ENCODE assay signal across 1 cellular context in the genomic region with DNA sequence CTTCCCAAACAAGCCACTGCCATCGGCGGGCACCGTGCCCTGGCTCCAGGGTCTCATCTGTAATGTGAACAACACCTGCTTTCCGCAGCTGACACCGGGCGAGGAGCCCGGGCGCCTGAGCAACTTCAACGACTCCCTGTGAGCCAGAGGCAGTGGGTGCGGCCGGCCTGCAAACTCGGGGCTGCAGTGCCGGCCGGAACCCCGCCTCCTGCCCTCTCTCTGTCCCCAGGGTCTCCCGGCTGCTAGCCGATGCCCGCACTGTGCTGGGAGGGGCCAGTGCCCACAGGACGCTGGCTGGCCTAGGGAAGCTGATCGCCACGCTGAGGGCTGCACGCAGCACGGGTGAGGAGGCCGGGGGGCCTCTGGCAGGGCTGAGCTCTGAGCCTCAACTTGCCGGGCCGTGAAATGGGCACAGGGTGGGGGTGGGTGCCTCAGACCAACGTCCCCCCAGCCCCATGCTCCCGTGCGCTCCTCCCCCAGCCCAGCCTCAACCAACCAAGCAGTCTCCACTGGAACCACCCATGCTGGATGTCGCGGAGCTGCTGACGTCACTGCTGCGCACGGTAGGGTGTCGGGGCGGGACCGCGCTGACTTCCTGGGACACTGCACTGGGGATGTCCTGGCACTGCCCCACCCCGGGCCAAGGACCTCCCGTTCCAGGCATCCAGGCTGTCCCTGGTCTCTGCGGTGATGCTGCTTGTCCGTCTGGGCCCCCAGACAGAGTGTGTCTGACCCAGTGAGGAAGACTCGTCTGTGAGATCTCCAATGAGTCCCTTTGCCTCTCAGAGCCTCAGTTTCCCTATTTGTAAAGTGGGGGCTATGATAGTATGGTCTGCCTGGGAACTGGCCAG.
TF ChIP-seq lines count a peak whose summit lies in the region.

No MANE protein-coding gene starts in this region.

TF ChIP-seq in K562, 482 proteins besides CTCF, POLR2A, EP300 and RAD21 (continues in another document):
- TF ChIP-seq, protein P1, sequence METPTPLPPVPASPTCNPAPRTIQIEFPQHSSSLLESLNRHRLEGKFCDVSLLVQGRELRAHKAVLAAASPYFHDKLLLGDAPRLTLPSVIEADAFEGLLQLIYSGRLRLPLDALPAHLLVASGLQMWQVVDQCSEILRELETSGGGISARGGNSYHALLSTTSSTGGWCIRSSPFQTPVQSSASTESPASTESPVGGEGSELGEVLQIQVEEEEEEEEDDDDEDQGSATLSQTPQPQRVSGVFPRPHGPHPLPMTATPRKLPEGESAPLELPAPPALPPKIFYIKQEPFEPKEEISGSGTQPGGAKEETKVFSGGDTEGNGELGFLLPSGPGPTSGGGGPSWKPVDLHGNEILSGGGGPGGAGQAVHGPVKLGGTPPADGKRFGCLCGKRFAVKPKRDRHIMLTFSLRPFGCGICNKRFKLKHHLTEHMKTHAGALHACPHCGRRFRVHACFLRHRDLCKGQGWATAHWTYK (CRISPR knock-in tag; IDR thresholded peaks at IDR 0.05) = no peak
- TF ChIP-seq SIX5 (IDR thresholded peaks at IDR 0.05; ENCODE audit: borderline replicate concordance in 1 of 2, insufficient read depth in 1 of 2, low read depth in 1 of 2, low read length in 2 of 2) = 0 out of 4 replicates have a peak, but pooled peaks of 1 of the 2 experiments have one; percentile 8
- TF ChIP-seq, protein P2, sequence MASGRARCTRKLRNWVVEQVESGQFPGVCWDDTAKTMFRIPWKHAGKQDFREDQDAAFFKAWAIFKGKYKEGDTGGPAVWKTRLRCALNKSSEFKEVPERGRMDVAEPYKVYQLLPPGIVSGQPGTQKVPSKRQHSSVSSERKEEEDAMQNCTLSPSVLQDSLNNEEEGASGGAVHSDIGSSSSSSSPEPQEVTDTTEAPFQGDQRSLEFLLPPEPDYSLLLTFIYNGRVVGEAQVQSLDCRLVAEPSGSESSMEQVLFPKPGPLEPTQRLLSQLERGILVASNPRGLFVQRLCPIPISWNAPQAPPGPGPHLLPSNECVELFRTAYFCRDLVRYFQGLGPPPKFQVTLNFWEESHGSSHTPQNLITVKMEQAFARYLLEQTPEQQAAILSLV (tag; IDR thresholded peaks at IDR 0.05) = no peak
- TF ChIP-seq TAF1 (IDR thresholded peaks at IDR 0.05; ENCODE audit: control insufficient read depth, extremely low read depth, insufficient read depth, low read length, severe bottlenecking) = peak; percentile 57
- TF ChIP-seq ZNF274 (IDR thresholded peaks at IDR 0.05; ENCODE audit: borderline replicate concordance, low read depth, low read length) = no peak
- TF ChIP-seq TOE1 (IDR thresholded peaks at IDR 0.05; ENCODE audit: borderline replicate concordance) = peak; percentile 52; the same call in 1 of the 2 replicates
- TF ChIP-seq TOE1 (CRISPR knock-in tag; IDR thresholded peaks at IDR 0.05; ENCODE audit: borderline replicate concordance, low read depth) = no peak
- TF ChIP-seq ZNF12 (CRISPR knock-in tag; IDR thresholded peaks at IDR 0.05) = no peak
- TF ChIP-seq, protein P3, sequence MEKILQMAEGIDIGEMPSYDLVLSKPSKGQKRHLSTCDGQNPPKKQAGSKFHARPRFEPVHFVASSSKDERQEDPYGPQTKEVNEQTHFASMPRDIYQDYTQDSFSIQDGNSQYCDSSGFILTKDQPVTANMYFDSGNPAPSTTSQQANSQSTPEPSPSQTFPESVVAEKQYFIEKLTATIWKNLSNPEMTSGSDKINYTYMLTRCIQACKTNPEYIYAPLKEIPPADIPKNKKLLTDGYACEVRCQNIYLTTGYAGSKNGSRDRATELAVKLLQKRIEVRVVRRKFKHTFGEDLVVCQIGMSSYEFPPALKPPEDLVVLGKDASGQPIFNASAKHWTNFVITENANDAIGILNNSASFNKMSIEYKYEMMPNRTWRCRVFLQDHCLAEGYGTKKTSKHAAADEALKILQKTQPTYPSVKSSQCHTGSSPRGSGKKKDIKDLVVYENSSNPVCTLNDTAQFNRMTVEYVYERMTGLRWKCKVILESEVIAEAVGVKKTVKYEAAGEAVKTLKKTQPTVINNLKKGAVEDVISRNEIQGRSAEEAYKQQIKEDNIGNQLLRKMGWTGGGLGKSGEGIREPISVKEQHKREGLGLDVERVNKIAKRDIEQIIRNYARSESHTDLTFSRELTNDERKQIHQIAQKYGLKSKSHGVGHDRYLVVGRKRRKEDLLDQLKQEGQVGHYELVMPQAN (IDR thresholded peaks at IDR 0.05; ENCODE audit: borderline replicate concordance) = peak; percentile 89
- TF ChIP-seq HDAC2 (IDR thresholded peaks at IDR 0.05) = peak; percentile 89; the same call in 1 of the 2 replicates
- TF ChIP-seq POLR2AphosphoS5 (IDR thresholded peaks at IDR 0.05; ENCODE audit: control insufficient read depth, insufficient read depth, low read depth, low read length) = 0 out of 2 replicates have a peak, but pooled peaks have one; percentile 33
- TF ChIP-seq, protein P4, sequence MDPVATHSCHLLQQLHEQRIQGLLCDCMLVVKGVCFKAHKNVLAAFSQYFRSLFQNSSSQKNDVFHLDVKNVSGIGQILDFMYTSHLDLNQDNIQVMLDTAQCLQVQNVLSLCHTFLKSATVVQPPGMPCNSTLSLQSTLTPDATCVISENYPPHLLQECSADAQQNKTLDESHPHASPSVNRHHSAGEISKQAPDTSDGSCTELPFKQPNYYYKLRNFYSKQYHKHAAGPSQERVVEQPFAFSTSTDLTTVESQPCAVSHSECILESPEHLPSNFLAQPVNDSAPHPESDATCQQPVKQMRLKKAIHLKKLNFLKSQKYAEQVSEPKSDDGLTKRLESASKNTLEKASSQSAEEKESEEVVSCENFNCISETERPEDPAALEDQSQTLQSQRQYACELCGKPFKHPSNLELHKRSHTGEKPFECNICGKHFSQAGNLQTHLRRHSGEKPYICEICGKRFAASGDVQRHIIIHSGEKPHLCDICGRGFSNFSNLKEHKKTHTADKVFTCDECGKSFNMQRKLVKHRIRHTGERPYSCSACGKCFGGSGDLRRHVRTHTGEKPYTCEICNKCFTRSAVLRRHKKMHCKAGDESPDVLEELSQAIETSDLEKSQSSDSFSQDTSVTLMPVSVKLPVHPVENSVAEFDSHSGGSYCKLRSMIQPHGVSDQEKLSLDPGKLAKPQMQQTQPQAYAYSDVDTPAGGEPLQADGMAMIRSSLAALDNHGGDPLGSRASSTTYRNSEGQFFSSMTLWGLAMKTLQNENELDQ (CRISPR knock-in tag; IDR thresholded peaks at IDR 0.05; ENCODE audit: borderline replicate concordance) = no peak
- no peak; the same call in 1 of the 2 replicates for TF ChIP-seq TCF3 (CRISPR knock-in tag; IDR thresholded peaks at IDR 0.05)
- no peak for TF ChIP-seq ESRRB (CRISPR knock-in tag; IDR thresholded peaks at IDR 0.05; ENCODE audit: borderline replicate concordance)
- no peak for TF ChIP-seq MCM7 (IDR thresholded peaks at IDR 0.05)
- TF ChIP-seq, protein P5, sequence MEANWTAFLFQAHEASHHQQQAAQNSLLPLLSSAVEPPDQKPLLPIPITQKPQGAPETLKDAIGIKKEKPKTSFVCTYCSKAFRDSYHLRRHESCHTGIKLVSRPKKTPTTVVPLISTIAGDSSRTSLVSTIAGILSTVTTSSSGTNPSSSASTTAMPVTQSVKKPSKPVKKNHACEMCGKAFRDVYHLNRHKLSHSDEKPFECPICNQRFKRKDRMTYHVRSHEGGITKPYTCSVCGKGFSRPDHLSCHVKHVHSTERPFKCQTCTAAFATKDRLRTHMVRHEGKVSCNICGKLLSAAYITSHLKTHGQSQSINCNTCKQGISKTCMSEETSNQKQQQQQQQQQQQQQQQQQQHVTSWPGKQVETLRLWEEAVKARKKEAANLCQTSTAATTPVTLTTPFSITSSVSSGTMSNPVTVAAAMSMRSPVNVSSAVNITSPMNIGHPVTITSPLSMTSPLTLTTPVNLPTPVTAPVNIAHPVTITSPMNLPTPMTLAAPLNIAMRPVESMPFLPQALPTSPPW (CRISPR knock-in tag; IDR thresholded peaks at IDR 0.05) = peak; percentile 60
- no peak for TF ChIP-seq NR2C2 (CRISPR knock-in tag; IDR thresholded peaks at IDR 0.05)
- TF ChIP-seq NR2C2 (tag; IDR thresholded peaks at IDR 0.05) = no peak
- TF ChIP-seq BHLHE40 (IDR thresholded peaks at IDR 0.05; ENCODE audit: low read length) = peak; percentile 65
- no peak for TF ChIP-seq HNRNPLL (IDR thresholded peaks at IDR 0.05; ENCODE audit: low read depth, low read length, poor library complexity, severe bottlenecking)
- no peak for TF ChIP-seq HDGF (IDR thresholded peaks at IDR 0.05)
- peak; percentile 85 for TF ChIP-seq MXI1 (IDR thresholded peaks at IDR 0.05; ENCODE audit: low read depth, low read length)
- 0 out of 2 replicates have a peak, but pooled peaks have one; percentile 44 for TF ChIP-seq ZKSCAN1 (IDR thresholded peaks at IDR 0.05; ENCODE audit: low read depth, low read length)
- TF ChIP-seq, protein P6, sequence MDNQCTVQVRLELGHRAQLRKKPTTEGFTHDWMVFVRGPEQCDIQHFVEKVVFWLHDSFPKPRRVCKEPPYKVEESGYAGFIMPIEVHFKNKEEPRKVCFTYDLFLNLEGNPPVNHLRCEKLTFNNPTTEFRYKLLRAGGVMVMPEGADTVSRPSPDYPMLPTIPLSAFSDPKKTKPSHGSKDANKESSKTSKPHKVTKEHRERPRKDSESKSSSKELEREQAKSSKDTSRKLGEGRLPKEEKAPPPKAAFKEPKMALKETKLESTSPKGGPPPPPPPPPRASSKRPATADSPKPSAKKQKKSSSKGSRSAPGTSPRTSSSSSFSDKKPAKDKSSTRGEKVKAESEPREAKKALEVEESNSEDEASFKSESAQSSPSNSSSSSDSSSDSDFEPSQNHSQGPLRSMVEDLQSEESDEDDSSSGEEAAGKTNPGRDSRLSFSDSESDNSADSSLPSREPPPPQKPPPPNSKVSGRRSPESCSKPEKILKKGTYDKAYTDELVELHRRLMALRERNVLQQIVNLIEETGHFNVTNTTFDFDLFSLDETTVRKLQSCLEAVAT (IDR thresholded peaks at IDR 0.05) = peak in 1 of 2 experiments; percentile 65; a peak in 1 of 4 replicates
- TF ChIP-seq SREBF1 (IDR thresholded peaks at IDR 0.05; ENCODE audit: borderline replicate concordance, low read depth, low read length) = no peak
- TF ChIP-seq, protein P7, sequence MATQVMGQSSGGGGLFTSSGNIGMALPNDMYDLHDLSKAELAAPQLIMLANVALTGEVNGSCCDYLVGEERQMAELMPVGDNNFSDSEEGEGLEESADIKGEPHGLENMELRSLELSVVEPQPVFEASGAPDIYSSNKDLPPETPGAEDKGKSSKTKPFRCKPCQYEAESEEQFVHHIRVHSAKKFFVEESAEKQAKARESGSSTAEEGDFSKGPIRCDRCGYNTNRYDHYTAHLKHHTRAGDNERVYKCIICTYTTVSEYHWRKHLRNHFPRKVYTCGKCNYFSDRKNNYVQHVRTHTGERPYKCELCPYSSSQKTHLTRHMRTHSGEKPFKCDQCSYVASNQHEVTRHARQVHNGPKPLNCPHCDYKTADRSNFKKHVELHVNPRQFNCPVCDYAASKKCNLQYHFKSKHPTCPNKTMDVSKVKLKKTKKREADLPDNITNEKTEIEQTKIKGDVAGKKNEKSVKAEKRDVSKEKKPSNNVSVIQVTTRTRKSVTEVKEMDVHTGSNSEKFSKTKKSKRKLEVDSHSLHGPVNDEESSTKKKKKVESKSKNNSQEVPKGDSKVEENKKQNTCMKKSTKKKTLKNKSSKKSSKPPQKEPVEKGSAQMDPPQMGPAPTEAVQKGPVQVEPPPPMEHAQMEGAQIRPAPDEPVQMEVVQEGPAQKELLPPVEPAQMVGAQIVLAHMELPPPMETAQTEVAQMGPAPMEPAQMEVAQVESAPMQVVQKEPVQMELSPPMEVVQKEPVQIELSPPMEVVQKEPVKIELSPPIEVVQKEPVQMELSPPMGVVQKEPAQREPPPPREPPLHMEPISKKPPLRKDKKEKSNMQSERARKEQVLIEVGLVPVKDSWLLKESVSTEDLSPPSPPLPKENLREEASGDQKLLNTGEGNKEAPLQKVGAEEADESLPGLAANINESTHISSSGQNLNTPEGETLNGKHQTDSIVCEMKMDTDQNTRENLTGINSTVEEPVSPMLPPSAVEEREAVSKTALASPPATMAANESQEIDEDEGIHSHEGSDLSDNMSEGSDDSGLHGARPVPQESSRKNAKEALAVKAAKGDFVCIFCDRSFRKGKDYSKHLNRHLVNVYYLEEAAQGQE (CRISPR knock-in tag; IDR thresholded peaks at IDR 0.05; ENCODE audit: low read depth) = no peak
- TF ChIP-seq, protein P8, sequence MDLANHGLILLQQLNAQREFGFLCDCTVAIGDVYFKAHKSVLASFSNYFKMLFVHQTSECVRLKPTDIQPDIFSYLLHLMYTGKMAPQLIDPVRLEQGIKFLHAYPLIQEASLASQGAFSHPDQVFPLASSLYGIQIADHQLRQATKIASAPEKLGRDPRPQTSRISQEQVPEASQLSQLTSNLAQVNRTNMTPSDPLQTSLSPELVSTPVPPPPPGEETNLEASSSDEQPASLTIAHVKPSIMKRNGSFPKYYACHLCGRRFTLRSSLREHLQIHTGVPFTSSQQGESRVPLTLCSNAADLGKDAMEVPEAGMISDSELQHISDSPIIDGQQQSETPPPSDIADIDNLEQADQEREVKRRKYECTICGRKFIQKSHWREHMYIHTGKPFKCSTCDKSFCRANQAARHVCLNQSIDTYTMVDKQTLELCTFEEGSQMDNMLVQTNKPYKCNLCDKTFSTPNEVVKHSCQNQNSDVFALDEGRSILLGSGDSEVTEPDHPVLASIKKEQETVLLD (IDR thresholded peaks at IDR 0.05) = no peak; the same call in 1 of the 2 replicates
- TF ChIP-seq PML (IDR thresholded peaks at IDR 0.05; ENCODE audit: low read length) = no peak; the same call in 1 of the 2 replicates
- no peak for TF ChIP-seq EHMT2 (IDR thresholded peaks at IDR 0.05)
- TF ChIP-seq, protein P9, sequence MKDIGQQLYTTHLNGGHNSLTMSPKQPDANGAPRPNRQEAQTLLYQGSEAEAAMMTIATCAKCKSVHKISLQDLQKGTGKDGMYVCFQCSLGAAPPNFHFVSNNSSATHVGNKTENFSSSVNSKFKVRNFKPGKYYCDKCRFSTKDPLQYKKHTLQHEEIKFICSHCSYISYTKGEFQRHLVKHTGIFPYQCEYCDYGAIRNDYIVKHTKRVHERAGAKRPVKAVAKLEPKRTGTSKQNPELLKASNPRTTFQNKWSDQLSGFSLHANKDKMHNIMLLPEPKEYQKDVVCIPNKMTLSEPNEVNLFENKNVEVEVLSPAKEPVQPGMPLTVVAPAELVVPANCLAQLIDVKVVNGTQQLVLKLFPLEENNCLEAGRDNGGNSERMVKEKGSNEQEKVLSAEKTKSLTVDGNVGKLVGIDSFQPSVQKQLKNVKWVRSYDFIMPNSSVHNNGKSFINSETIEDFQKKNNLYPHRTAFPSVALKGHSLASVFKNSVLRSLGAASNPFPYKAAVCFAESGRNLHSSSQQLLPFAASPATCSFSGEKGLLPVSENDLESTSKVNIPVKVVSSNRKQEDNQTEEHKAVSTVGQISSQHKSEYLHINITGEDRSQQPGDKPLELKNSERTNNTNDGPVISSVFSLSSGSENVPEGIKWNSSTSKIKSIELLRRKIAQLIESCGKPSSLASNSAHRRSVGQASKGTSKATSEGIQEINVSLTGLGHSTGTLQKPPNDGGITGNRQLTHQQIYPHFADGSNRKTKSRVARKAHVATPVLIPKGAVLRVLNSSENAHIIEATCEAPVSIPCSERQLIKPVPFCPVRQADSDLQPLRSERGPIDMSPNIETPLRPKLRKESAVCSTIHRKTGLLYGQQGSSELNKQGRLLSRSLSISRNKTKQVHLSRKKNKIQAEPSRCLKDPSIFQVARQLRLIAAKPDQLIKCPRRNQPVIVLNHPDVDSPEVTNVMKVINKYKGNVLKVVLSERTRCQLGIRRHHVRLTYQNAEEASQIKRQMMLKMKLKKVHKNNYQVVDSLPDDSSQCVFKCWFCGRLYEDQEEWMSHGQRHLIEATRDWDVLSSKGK (CRISPR knock-in tag; IDR thresholded peaks at IDR 0.05) = no peak
- TF ChIP-seq SNIP1 (IDR thresholded peaks at IDR 0.05; ENCODE audit: low read depth) = no peak
- no peak for TF ChIP-seq MIER1 (IDR thresholded peaks at IDR 0.05; ENCODE audit: low read depth)
- TF ChIP-seq CBX3 (IDR thresholded peaks at IDR 0.05; ENCODE audit: borderline replicate concordance in 1 of 2, low read length in 2 of 2) = peak in 1 of 2 experiments; percentile 27; a peak in 1 of 3 replicates
